10 cellular contexts compared by ENCODE assay signal in genomic region chr12:6745751-6746525, GRCh38. TPM values are rescaled to one million over a fixed set of nuclear protein-coding genes. Genes with fewer than 3 reads are reported as not detected.
DNase-seq lines count a peak whose midpoint lies in the region; ATAC-seq and TF ChIP-seq lines count a peak whose summit lies in the region.
"Had no signal": no experiment of that assay in that cellular context is flagged by ENCODE, and none has a peak within 500 bp of the region (broad histone marks: within the 10 kb centered on the region; RNA-seq: fewer than 3 reads in every experiment).

No MANE protein-coding gene starts in this region.

- H3K36me3 ChIP-seq in heart left ventricle = peaks cover 0 to 47% (median 43%) of the 10 kb centered on the region in 9 donors
- H3K36me3 ChIP-seq: ovary had no signal

- TF ChIP-seq CTCF in heart left ventricle (IDR thresholded peaks at IDR 0.05) = no peak

- ATAC-seq in activated CD4-positive, CD25-positive, alpha-beta regulatory T cell treated with anti-CD3 and anti-CD28 coated beads, Interleukin-2, amount 50 U/mL, for 24 hours = peak; percentile 61 to 63
- peak in 3 of 4 donors; percentile 28 to 68 (median 58) for ATAC-seq in heart left ventricle
- peak; percentile 81 for ATAC-seq in stimulated activated naive CD8-positive, alpha-beta T cell treated with anti-CD3 and anti-CD28 coated beads, Interleukin-15, amount 100 ng/mL, for 72 hours
- ATAC-seq in GM21723 (IDR thresholded peaks at IDR 0.05; ENCODE audit: unreplicated experiment) = no peak

- H3K27ac ChIP-seq in heart left ventricle = peak overlapping the region in 8 of 12 donors; percentile 4 to 69 (median 44)
- H3K27ac ChIP-seq: ovary had no signal

- peaks cover 0 to 14% (median 4%) of the 10 kb centered on the region in 12 donors for H3K4me1 ChIP-seq in heart left ventricle

- H3K9me3 ChIP-seq in heart left ventricle = no peaks in the 10 kb centered on the region
- H3K9me3 ChIP-seq: ovary had no signal

- no peaks in the 10 kb centered on the region for H3K27me3 ChIP-seq in heart left ventricle
- H3K27me3 ChIP-seq: ovary had no signal

- intact Hi-C loops in heart left ventricle (cut with DNase I) = no loop called here

- H3K4me3 ChIP-seq in heart left ventricle = no peak overlapping the region
- H3K4me3 ChIP-seq: ovary had no signal

- TF ChIP-seq POLR2A in heart left ventricle (IDR thresholded peaks at IDR 0.05) = no peak

- DNase-seq in activated CD4-positive, CD25-positive, alpha-beta regulatory T cell (lab: John Stamatoyannopoulos, UW) = no peak
- DNase-seq in SKM-1 treated with dmso at 0.1 percent for 144 hours (lab: John Stamatoyannopoulos, UW; ENCODE audit: unreplicated experiment) (peak; percentile 80), heart left ventricle (peak in 1 of 5 donors; percentile 31), iPS-NIHi11 (ENCODE audit: low spot score) (no peak), NCI-H774 (lab: John Stamatoyannopoulos, UW) (no peak)
- DNase-seq in stimulated activated naive CD8-positive, alpha-beta T cell treated with anti-CD3 and anti-CD28 coated beads, Interleukin-15, amount 100 ng/mL, for 72 hours = no peak
- DNase-seq: ovary had no signal

- H3K4me1 Mint-ChIP-seq in stimulated activated naive CD8-positive, alpha-beta T cell treated with anti-CD3 and anti-CD28 coated beads, Interleukin-15, amount 100 ng/mL, for 72 hours = peaks cover 45% of the 10 kb centered on the region

- no peak overlapping the region for H3K4me3 Mint-ChIP-seq in stimulated activated naive CD8-positive, alpha-beta T cell treated with anti-CD3 and anti-CD28 coated beads, Interleukin-15, amount 100 ng/mL, for 72 hours

- H3K27ac Mint-ChIP-seq in stimulated activated naive CD8-positive, alpha-beta T cell treated with anti-CD3 and anti-CD28 coated beads, Interleukin-15, amount 100 ng/mL, for 72 hours = peak overlapping the region; percentile 88 to 91

- WGBS in heart left ventricle, 4 donors = 53 to 61% (median 56%) methylated on average over 12 to 13 of the region's 13 CpGs

- H3K9me3 Mint-ChIP-seq in stimulated activated naive CD8-positive, alpha-beta T cell treated with anti-CD3 and anti-CD28 coated beads, Interleukin-15, amount 100 ng/mL, for 72 hours = peaks cover 0 to 6% of the 10 kb centered on the region in 2 donors

- H3K27me3 Mint-ChIP-seq in stimulated activated naive CD8-positive, alpha-beta T cell treated with anti-CD3 and anti-CD28 coated beads, Interleukin-15, amount 100 ng/mL, for 72 hours = no peaks in the 10 kb centered on the region

RNA-seq across cellular contexts. Expression of gene MLF2, which starts 7.0 kb away (rescaled TPM):
- total RNA-seq in heart left ventricle = 100 to 1,000 TPM; 126 to 207 (median 152) TPM
- 100 to 1,000 TPM; 136 to 231 TPM for polyA plus RNA-seq in heart left ventricle

RNA-seq across cellular contexts. Expression of gene PTMS, which starts 20.2 kb away (rescaled TPM):
- 100 to 1,000 TPM in 5 of 9 donors, 10 to 100 TPM in 4; 72.9 to 227 (median 100) TPM for total RNA-seq in heart left ventricle
- polyA plus RNA-seq in heart left ventricle = 100 to 1,000 TPM; 274 to 331 TPM

RNA-seq across cellular contexts. Expression of gene COPS7A, which starts 22.1 kb away (rescaled TPM):
- total RNA-seq in heart left ventricle = 10 to 100 TPM; 56.7 to 96.4 (median 82.6) TPM
- polyA plus RNA-seq in heart left ventricle = 100 to 1,000 TPM in 1 of 2 donors, 10 to 100 TPM in 1; 54.1 to 108 TPM

RNA-seq across cellular contexts. Expression of gene LAG3, which starts 26.4 kb away (rescaled TPM):
- total RNA-seq in heart left ventricle = 1 to 10 TPM in 2 of 9 donors, under 1 TPM in 3, not detected in 4; 0.10 to 1.5 (median 0.43) TPM
- polyA plus RNA-seq in heart left ventricle = under 1 TPM; 0.03 to 0.34 TPM

RNA-seq across cellular contexts. Expression of gene CD4, which starts 43.4 kb away (rescaled TPM):
- total RNA-seq in heart left ventricle = 10 to 100 TPM in 2 of 9 donors, 1 to 10 TPM in 7; 3.0 to 71.9 (median 5.4) TPM
- 1 to 10 TPM; 1.1 to 3.2 TPM for polyA plus RNA-seq in heart left ventricle
- total RNA-seq: dermis microvascular lymphatic vessel endothelial cell had no signal
